Comparison of ENCODE assay signal across 21 cellular contexts in the genomic region with DNA sequence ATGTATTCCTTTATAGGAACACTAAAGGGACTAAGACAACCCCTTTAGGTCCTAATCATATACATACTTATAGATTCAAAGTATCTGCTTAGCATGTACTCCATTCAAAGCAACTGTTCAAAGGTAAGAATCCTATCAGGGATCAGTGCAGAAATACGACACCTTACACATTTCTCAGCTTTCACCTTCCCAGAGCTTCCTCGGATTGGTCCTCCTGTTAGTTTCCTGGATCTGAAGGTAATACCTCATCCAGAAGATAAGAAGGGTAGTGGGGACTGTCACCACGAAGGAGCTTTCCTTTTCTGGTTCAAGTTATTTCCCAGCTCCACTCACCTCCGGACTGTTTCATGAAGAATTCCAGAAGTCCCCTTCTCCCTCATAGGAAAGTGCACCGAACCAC. TPM values are rescaled to one million over a fixed set of nuclear protein-coding genes. Genes with fewer than 3 reads are reported as not detected.
DNase-seq lines count a peak whose midpoint lies in the region; ATAC-seq and TF ChIP-seq lines count a peak whose summit lies in the region.
"Had no signal": no experiment of that assay in that cellular context is flagged by ENCODE, and none has a peak within 500 bp of the region (broad histone marks: within the 10 kb centered on the region; RNA-seq: fewer than 3 reads in every experiment).

No MANE protein-coding gene starts in this region.

- no peaks in the 10 kb centered on the region for H3K9me3 ChIP-seq in BLaER1 treated with 17β-estradiol and CSF1 and Interleukin-3, amounts not matched to agents 10 nM and 100 nM (replicated peaks in 1 of 11)
- no peaks in the 10 kb centered on the region for H3K9me3 ChIP-seq in HEK293 (ENCODE audit: control insufficient read depth, insufficient read depth, low read depth, low read length)
- H3K9me3 ChIP-seq: MG63, SJCRH30 had no signal

- no peak overlapping the region for H2AK5ac ChIP-seq in mesendoderm (ENCODE audit: low read length)

- H3K4me2 ChIP-seq in BLaER1 treated with 17β-estradiol and CSF1 and Interleukin-3, amounts not matched to agents 10 nM and 100 nM: peak overlapping the region in 5 of 11 experiments; percentile 72 to 89 (median 77); a peak in 5 of 22 replicates
- H3K4me2 ChIP-seq in mesendoderm (ENCODE audit: low read length): no peak overlapping the region

- CTCF ChIA-PET in HEK293 (lab: Yijun Ruan, JAX): interaction anchor here (1.8 to 2.3 kb wide), 2 partner anchors 36 to 106 kb away, joined by 7 to 10 read pairs; no protein-coding TSS in a partner anchor
- CTCF ChIA-PET in activated B cell treated with CpG ODN at 0.5 μM for 24 hours (lab: Charles Lee): interaction anchor here (1.5 kb wide), 1 partner anchor 36 kb away, joined by 4 read pairs; no protein-coding TSS in a partner anchor

- H3K36me3 ChIP-seq in BLaER1 treated with 17β-estradiol and CSF1 and Interleukin-3, amounts not matched to agents 10 nM and 100 nM: peaks cover 23 to 76% (median 61%) of the 10 kb centered on the region in 11 experiments; a peak in 21 of 22 replicates
- H3K36me3 ChIP-seq in HEK293 (ENCODE audit: control insufficient read depth in 2 of 2, insufficient read depth in 1 of 2, low read length in 2 of 2): no peaks in the 10 kb centered on the region; a peak in 1 of 3 replicates
- H3K36me3 ChIP-seq in mesendoderm (ENCODE audit: control insufficient read depth, insufficient read depth, low read length): no peaks in the 10 kb centered on the region
- H3K36me3 ChIP-seq: MG63, SJCRH30 had no signal

- intact Hi-C loops in activated B cell treated with CpG ODN at 0.5 μM for 24 hours (cut with micrococcal nuclease): no loop called here

- no peak overlapping the region for H4K8ac ChIP-seq in mesendoderm (ENCODE audit: low read depth, low read length)

- H3K4me1 ChIP-seq in BLaER1 treated with 17β-estradiol and CSF1 and Interleukin-3, amounts not matched to agents 10 nM and 100 nM: peaks cover 62 to 85% (median 75%) of the 10 kb centered on the region in 10 experiments
- H3K4me1 ChIP-seq in HEK293 (ENCODE audit: control insufficient read depth, insufficient read depth, low read length) (peaks cover 13% of the 10 kb centered on the region), mesendoderm (ENCODE audit: control insufficient read depth, low read depth, low read length) (peaks cover 13% of the 10 kb centered on the region)

- H4K5ac ChIP-seq in mesendoderm (ENCODE audit: low read length): no peak overlapping the region

- no peak overlapping the region for H3K4ac ChIP-seq in mesendoderm (ENCODE audit: low read depth, low read length)

- H3K79me2 ChIP-seq in mesendoderm (ENCODE audit: control insufficient read depth, insufficient read depth, low read length): peaks cover 60% of the 10 kb centered on the region

- DNase-seq in activated B cell treated with CpG ODN at 0.5 μM for 24 hours (no peak), mesendoderm (peak; percentile 73), kidney tubule cell (ENCODE audit: low spot score) (no peak), SHP77 treated with DMSO at 0.1 percent for 48 hours (lab: John Stamatoyannopoulos, UW) (no peak)
- DNase-seq in stimulated activated naive CD4-positive, alpha-beta T cell treated with Interleukin-2 at 50 U/mL for 16 hours (lab: John Stamatoyannopoulos, UW): no peak
- DNase-seq: activated CD4-positive, CD25-positive, alpha-beta regulatory T cell treated with anti-CD3 and anti-CD28 coated beads, Interleukin-2, amount 50 U/mL, for 72 hours; activated CD8-positive, alpha-beta memory T cell treated with anti-CD3 and anti-CD28 coated beads for 24 hours; activated naive CD8-positive, alpha-beta T cell treated with anti-CD3 and anti-CD28 coated beads for 36 hours; brain microvascular endothelial cell; Calu3; MG63; NCI-H1694 treated with DMSO at 0.1 percent for 48 hours; NCI-H69; stimulated activated CD4-positive, alpha-beta T cell treated with anti-CD3 and anti-CD28 coated beads, Interleukin-4, amount 100 ng/mL, for 1 hour had no signal

- no peak overlapping the region for H3K4me3 ChIP-seq in BLaER1 treated with 17β-estradiol and CSF1 and Interleukin-3, amounts not matched to agents 10 nM and 100 nM
- H3K4me3 ChIP-seq in HEK293 (ENCODE audit: low read depth, low read length) (no peak overlapping the region), mesendoderm (ENCODE audit: low read length) (no peak overlapping the region)
- H3K4me3 ChIP-seq: coronary artery, MG63, SJCRH30 had no signal

- peaks cover 51% of the 10 kb centered on the region for H3K4me1 Mint-ChIP-seq in activated B cell treated with CpG ODN at 0.5 μM for 24 hours

- H3K27ac ChIP-seq in BLaER1 treated with 17β-estradiol and CSF1 and Interleukin-3, amounts not matched to agents 10 nM and 100 nM: peak overlapping the region in 6 of 11 experiments; percentile 29 to 71 (median 60); a peak in 9 of 22 replicates
- H3K27ac ChIP-seq in HEK293 (ENCODE audit: extremely low read depth, low read depth, low read length) (peak overlapping the region; percentile 48; the same call in 1 of the 2 replicates), mesendoderm (ENCODE audit: low read depth, low read length) (peak overlapping the region; percentile 59)
- H3K27ac ChIP-seq: brain microvascular endothelial cell, coronary artery, SJCRH30 had no signal

- peaks cover 94 to 99% (median 98%) of the 10 kb centered on the region in 11 experiments; a peak in 21 of 22 replicates for H4K20me1 ChIP-seq in BLaER1 treated with 17β-estradiol and CSF1 and Interleukin-3, amounts not matched to agents 10 nM and 100 nM

- no peaks in the 10 kb centered on the region for H3K27me3 ChIP-seq in BLaER1 treated with 17β-estradiol and CSF1 and Interleukin-3, amounts not matched to agents 10 nM and 100 nM
- H3K27me3 ChIP-seq in mesendoderm (ENCODE audit: insufficient read depth, low read length, poor library complexity): no peaks in the 10 kb centered on the region
- H3K27me3 ChIP-seq: brain microvascular endothelial cell, MG63, SJCRH30 had no signal

- peaks cover 10% of the 10 kb centered on the region for H3K36me3 Mint-ChIP-seq in activated B cell treated with CpG ODN at 0.5 μM for 24 hours (ENCODE audit: low read depth)

- no peak overlapping the region for H2BK120ac ChIP-seq in mesendoderm (ENCODE audit: low read depth, low read length)

- no peak for ATAC-seq in activated B cell treated with CpG ODN at 0.5 μM for 24 hours (ENCODE audit: low read depth)
- ATAC-seq in HG03175 (IDR thresholded peaks at IDR 0.05; ENCODE audit: unreplicated experiment): no peak
- ATAC-seq: HepG2, left lobe of liver had no signal

- WGBS in mesendoderm (ENCODE audit: extremely low coverage, insufficient coverage, low lambda C conversion rate): no CpG with 5 or more reads among the region's 5 CpGs

- peaks cover 25% of the 10 kb centered on the region for H3K79me1 ChIP-seq in mesendoderm (ENCODE audit: low read length)

- H2BK5ac ChIP-seq in mesendoderm (ENCODE audit: low read length): no peak overlapping the region

- H3K56ac ChIP-seq in mesendoderm (ENCODE audit: low read length): no peak overlapping the region

- no peak for TF ChIP-seq CTCF in HEK293 (tag by site-specific recombination; IDR thresholded peaks at IDR 0.05)
- no peak for TF ChIP-seq CTCF in activated B cell treated with CpG ODN at 0.5 μM for 24 hours (IDR thresholded peaks at IDR 0.05)

- H3K23ac ChIP-seq in mesendoderm (ENCODE audit: low read length): no peak overlapping the region

- H3K27me3 Mint-ChIP-seq in activated B cell treated with CpG ODN at 0.5 μM for 24 hours: no peaks in the 10 kb centered on the region
- H3K27me3 Mint-ChIP-seq: activated naive CD8-positive, alpha-beta T cell treated with anti-CD3 and anti-CD28 coated beads for 36 hours had no signal

- no peak overlapping the region for H3K18ac ChIP-seq in mesendoderm (ENCODE audit: low read length)

- POLR2A ChIA-PET in HEK293 (lab: Yijun Ruan, JAX): no interaction called here
- POLR2A ChIA-PET in activated B cell treated with CpG ODN at 0.5 μM for 24 hours (lab: Charles Lee): interaction anchor here (0.6 kb wide), 1 partner anchor 33 kb away, joined by 7 read pairs; no protein-coding TSS in a partner anchor

- H3K27ac Mint-ChIP-seq in activated B cell treated with CpG ODN at 0.5 μM for 24 hours: peak overlapping the region; percentile 59
- H3K27ac Mint-ChIP-seq: activated naive CD8-positive, alpha-beta T cell treated with anti-CD3 and anti-CD28 coated beads for 36 hours had no signal

- H3K4me3 Mint-ChIP-seq in activated B cell treated with CpG ODN at 0.5 μM for 24 hours: no peak overlapping the region
- H3K4me3 Mint-ChIP-seq: activated naive CD8-positive, alpha-beta T cell treated with anti-CD3 and anti-CD28 coated beads for 36 hours had no signal

- no peak overlapping the region for H2BK15ac ChIP-seq in mesendoderm (replicated peaks; ENCODE audit: low read depth)

- no peak overlapping the region for H3K9ac ChIP-seq in BLaER1 treated with 17β-estradiol and CSF1 and Interleukin-3, amounts not matched to agents 10 nM and 100 nM
- H3K9ac ChIP-seq in mesendoderm (ENCODE audit: low read length): peak overlapping the region; percentile 2

- H3K9me3 Mint-ChIP-seq in activated B cell treated with CpG ODN at 0.5 μM for 24 hours: no peaks in the 10 kb centered on the region
- H3K9me3 Mint-ChIP-seq: activated naive CD8-positive, alpha-beta T cell treated with anti-CD3 and anti-CD28 coated beads for 36 hours had no signal

TF ChIP-seq in HEK293, 187 proteins besides CTCF, POLR2A, EP300 and RAD21:
- TF ChIP-seq KLF1 (tag by site-specific recombination; IDR thresholded peaks at IDR 0.05) (no peak), PRDM1 (tag by site-specific recombination; IDR thresholded peaks at IDR 0.05) (peak; percentile 32; the same call in 1 of the 2 replicates)

RNA-seq across cellular contexts. Expression of a gene that starts 38.0 kb away (rescaled TPM):
- total RNA-seq in activated B cell treated with CpG ODN at 0.5 μM for 24 hours: 21.0 and 23.0 TPM in 2 replicates
- 13.9 TPM for polyA plus RNA-seq in mesendoderm (2013, experiment 1 of 2)
- 14.4 TPM for polyA plus RNA-seq in mesendoderm (2013, experiment 2 of 2)
